Comparison of ENCODE assay signal across 8 cellular contexts in the genomic region with DNA sequence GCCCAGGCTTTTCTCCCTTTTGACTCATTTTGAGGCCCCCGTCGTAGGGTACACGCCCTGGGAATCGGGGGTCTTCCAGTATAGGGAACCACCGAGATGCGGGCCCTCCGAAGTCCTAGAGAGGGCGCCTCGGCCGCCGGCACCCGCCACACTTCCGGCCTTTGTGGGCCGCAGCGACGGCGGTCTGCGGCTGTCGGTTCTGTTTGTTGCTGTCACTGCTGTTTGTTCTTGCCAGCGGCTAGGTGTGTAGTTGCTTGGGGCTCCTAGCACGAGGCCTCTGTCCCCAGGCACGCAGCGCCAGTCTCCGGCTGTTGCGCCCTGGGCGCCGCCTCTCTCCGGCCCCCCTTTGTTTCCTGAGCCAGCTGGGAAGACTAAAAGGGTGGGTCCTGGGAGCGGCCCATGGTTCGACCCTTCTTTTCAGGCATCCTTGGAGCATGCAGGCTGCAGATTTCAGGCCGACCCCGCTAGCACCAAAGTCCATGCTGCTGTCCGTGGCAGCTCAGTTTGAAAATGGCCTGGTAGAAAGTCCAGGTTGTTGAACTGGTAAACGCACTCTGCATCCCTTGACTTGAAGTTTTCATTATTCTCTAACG. TPM values are rescaled to one million over a fixed set of nuclear protein-coding genes. Genes with fewer than 3 reads are reported as not detected.
A peak's percentile ranks its signal among the peaks of the same experiment; 100 is the strongest.
DNase-seq lines count a peak whose midpoint lies in the region; ATAC-seq, FAIRE-seq and TF ChIP-seq lines count a peak whose summit lies in the region.

No MANE protein-coding gene starts in this region.

- peak overlapping the region; percentile 46 for H3K27ac ChIP-seq in A673 (ENCODE audit: low read depth, low read length, poor library complexity, severe bottlenecking)
- H3K27ac ChIP-seq in GM12878 (ENCODE audit: control insufficient read depth, insufficient read depth): no peak overlapping the region

- H3K9ac ChIP-seq in GM12878 (ENCODE audit: control insufficient read depth, insufficient read depth, low read length): peak overlapping the region; percentile 65; the same call in 1 of the 2 replicates

- TF ChIP-seq CTCF in A673 (conservative IDR thresholded peaks at IDR 0.05; ENCODE audit: low read depth, low read length) (0 out of 2 replicates have a peak, but pooled peaks have one; percentile 21), GM12878 (IDR thresholded peaks at IDR 0.05 in 2 of 3, conservative IDR thresholded peaks at IDR 0.05 in 1 of 3; ENCODE audit: control insufficient read depth in 2 of 3, extremely low read depth in 1 of 3, insufficient read depth in 1 of 3, low read depth in 3 of 3, low read length in 3 of 3) (peak; percentile 14 to 24 (median 15); a peak in 2 of 6 replicates)

- peak overlapping the region; percentile 90 for H2AFZ ChIP-seq in GM12878 (ENCODE audit: control insufficient read depth, low read depth, low read length)

- FAIRE-seq in GM12878 (lab: Jason Lieb, UNC): no peak

- peak; percentile 44 for DNase-seq in A673 (ENCODE audit: low spot score)
- DNase-seq in T-helper 22 cell (ENCODE audit: low read depth): peak; percentile 38
- no peak for DNase-seq in GM12878 (ENCODE audit: low read depth, low spot score)
- DNase-seq in iris pigment epithelial cell (ENCODE audit: low read depth): peak; percentile 32
- DNase-seq in stimulated activated CD4-positive, alpha-beta T cell treated with anti-CD3 and anti-CD28 coated beads, Interleukin-2, amount 100 ng/mL, for 24 hours: peak; percentile 65 to 66
- DNase-seq in NCI-H1694 treated with DMSO at 0.1 percent for 48 hours (lab: John Stamatoyannopoulos, UW): no peak
- DNase-seq in NCI-H187 treated with DMSO at 0.1 percent for 48 hours (lab: John Stamatoyannopoulos, UW): no peak

- no peaks in the 10 kb centered on the region for H3K27me3 ChIP-seq in A673 (replicated peaks; ENCODE audit: insufficient read depth, low read depth, low read length, poor library complexity)
- H3K27me3 ChIP-seq in GM12878 (replicated peaks in 1 of 2; ENCODE audit: control insufficient read depth in 2 of 2, insufficient read depth in 2 of 2, low read length in 1 of 2): no peaks in the 10 kb centered on the region; a peak in 1 of 4 replicates

- RAD21 ChIA-PET in GM12878 (lab: Charles Lee; ENCODE audit: unreplicated experiment): interaction anchor here (1.1 to 1.5 kb wide), 3 partner anchors 17 to 83 kb away, joined by 3 to 7 read pairs (median 3); partner anchors contain the start of genes TRIM4 and ZKSCAN1

- peak; percentile 85 for TF ChIP-seq POLR2A in GM12878 (IDR thresholded peaks at IDR 0.05; ENCODE audit: low read depth, low read length)

- intact Hi-C loops in A673 (cut with micrococcal nuclease; ENCODE audit: unreplicated experiment): loop anchor here (5.0 kb wide), 1 partner anchor 85 kb away; the partner anchor contains the start of gene ZNF3
- intact Hi-C loops in GM12878 (cut with micrococcal nuclease; ENCODE audit: unreplicated experiment): loop anchor here (1.0 to 2.0 kb wide), 2 partner anchors 51 to 84 kb away; partner anchors contain the start of genes ZNF3 and ZSCAN21

- SMC1A ChIA-PET in GM12878 (lab: Charles Lee; ENCODE audit: uncharacterized antibody, unreplicated experiment): interaction anchor here (1.3 to 2.4 kb wide), 4 partner anchors 18 to 128 kb away, joined by 3 to 15 read pairs (median 6); partner anchors contain the start of genes ZKSCAN1, ZNF3 and ZSCAN21

- peak; percentile 64 for ATAC-seq in GM19372 (IDR thresholded peaks at IDR 0.05; ENCODE audit: low read depth, unreplicated experiment)
- peak; percentile 91 for ATAC-seq in GM12878

- H3K4me1 ChIP-seq in A673 (ENCODE audit: insufficient read depth, low read length, poor library complexity, severe bottlenecking) (peaks cover 5% of the 10 kb centered on the region), GM12878 (ENCODE audit: control insufficient read depth, insufficient read depth, low read length) (peaks cover 12% of the 10 kb centered on the region; the same call in 1 of the 2 replicates)

- WGBS in GM12878 (ENCODE audit: insufficient coverage, insufficient replicate concordance, low lambda C conversion rate, missing lambda C conversion rate): 12% methylated on average over 29 of the region's 35 CpGs

- no peaks in the 10 kb centered on the region for H4K20me1 ChIP-seq in GM12878 (ENCODE audit: control insufficient read depth, insufficient read depth)

- POLR2A ChIA-PET in A673 (lab: Charles Lee; ENCODE audit: low non-redundant PET) (no interaction called here), GM12878 (lab: Charles Lee) (interaction anchor here (0.7 to 1.3 kb wide), 4 partner anchors 78 to 674 kb away, joined by 3 to 4 read pairs (median 3); no protein-coding TSS in a partner anchor)

- H3K4me3 ChIP-seq in A673 (ENCODE audit: low read depth, low read length, poor library complexity, severe bottlenecking) (peak overlapping the region; percentile 50), GM12878 (peak overlapping the region; percentile 51; the same call in 1 of the 2 replicates)

- peak overlapping the region; percentile 49 for H3K4me2 ChIP-seq in GM12878 (ENCODE audit: control insufficient read depth, insufficient read depth)

- TF ChIP-seq EP300 in GM12878 (IDR thresholded peaks at IDR 0.05; ENCODE audit: borderline replicate concordance in 1 of 2, control insufficient read depth in 1 of 2, low read depth in 2 of 2, low read length in 2 of 2): no peak

- no peaks in the 10 kb centered on the region for H3K9me3 ChIP-seq in A673 (ENCODE audit: low read depth, low read length, poor library complexity, severe bottlenecking)
- no peaks in the 10 kb centered on the region for H3K9me3 ChIP-seq in GM12878 (replicated peaks; ENCODE audit: control insufficient read depth, insufficient read depth, low read length)

- in situ Hi-C loops in GM12878 (cut with MboI): no loop called here

- CTCF ChIA-PET in A673 (lab: Charles Lee) (no interaction called here), GM12878 (lab: Yijun Ruan, JAX) (interaction anchor here (0.6 to 13.0 kb wide), 12 partner anchors 9 to 471 kb away, joined by 3 to 178 read pairs (median 4); partner anchors contain the start of genes TRIM4 and ZKSCAN1)

- no TSS peak for BruUV-seq in A673 (replicated peaks; lab: Mats Ljungman, UMichigan)
- BruUV-seq in GM12878 (replicated peaks; lab: Mats Ljungman, UMichigan): TSS peak; percentile 90

- H3K36me3 ChIP-seq in A673 (ENCODE audit: insufficient read depth, low read length, poor library complexity, severe bottlenecking): no peaks in the 10 kb centered on the region
- no peaks in the 10 kb centered on the region for H3K36me3 ChIP-seq in GM12878 (ENCODE audit: control insufficient read depth in 2 of 2, insufficient read depth in 2 of 2, low read length in 1 of 2)

- no peak for TF ChIP-seq RAD21 in GM12878 (IDR thresholded peaks at IDR 0.05; ENCODE audit: insufficient read depth, low read depth, low read length)

- H3K79me2 ChIP-seq in GM12878 (ENCODE audit: control insufficient read depth, insufficient read depth, low read length): no peaks in the 10 kb centered on the region

RNA-seq across cellular contexts. Expression of gene ZKSCAN1, which starts 17.8 kb away (rescaled TPM):
- total RNA-seq in A673 (2021) (66.5 and 69.5 TPM in 2 replicates), GM12878 (2014; rRNA removed) (12.5 and 12.7 TPM in 2 replicates), GM12878 (2014; rRNA removed; fragmentation: Illumina TruSeq; extraction: Trizol) (20.9 and 21.2 TPM in 2 replicates), GM12878 (2021) (34.4 and 35.8 TPM in 2 replicates)
- 72.1 and 77.3 TPM in 2 replicates for total RNA-seq in GM12878 (2013; cell fraction: nucleolus; rRNA removed)
- 12.7 TPM for polyA plus RNA-seq in GM12878 (2011; ENCODE audit: low read depth)
- polyA plus RNA-seq in GM12878 (2011; rRNA removed) (26.0 and 29.7 TPM in 2 replicates), GM12878 (2014; fragmentation: Illumina TruSeq; extraction: Trizol) (17.8 and 19.3 TPM in 2 replicates), GM12878 (2014; fragmentation: Nextera tagmentation; extraction: Ambion mirVana) (1 to 10 TPM; 3.2 to 4.6 TPM), GM12878 (2014; rRNA removed) (12.8 and 13.9 TPM in 2 replicates), GM12878 (2016; fragmentation: Nextera tagmentation; extraction: Ambion mirVana) (10 to 100 TPM; 18.3 to 19.3 TPM)
- 16.6 and 16.7 TPM in 2 replicates for polyA plus RNA-seq in GM12878 (2011; cell fraction: cytosol; rRNA removed)
- 14.7 and 15.5 TPM in 2 replicates for polyA plus RNA-seq in GM12878 (2011; cell fraction: nucleus; rRNA removed)
- polyA plus RNA-seq in GM12878 (2012): 17.6 TPM in 2 replicates
- polyA minus RNA-seq in GM12878 (2011; rRNA and poly(A)+ RNA removed): 57.9 and 77.9 TPM in 2 replicates
- polyA minus RNA-seq in GM12878 (2011; cell fraction: cytosol; rRNA and poly(A)+ RNA removed): 11.0 and 16.0 TPM in 2 replicates
- 10.2 and 14.8 TPM in 2 replicates for polyA minus RNA-seq in GM12878 (2011; cell fraction: nucleus; rRNA and poly(A)+ RNA removed)

RNA-seq across cellular contexts. Expression of gene AZGP1, which starts 21.8 kb away (rescaled TPM):
- not detected in 2 replicates for total RNA-seq in A673 (2021)
- not detected in 2 replicates for total RNA-seq in GM12878 (2013; cell fraction: nucleolus; rRNA removed)
- total RNA-seq in GM12878 (2014; rRNA removed): 0.28 and 0.54 TPM in 2 replicates
- 0.18 and 0.46 TPM in 2 replicates for total RNA-seq in GM12878 (2014; rRNA removed; fragmentation: Illumina TruSeq; extraction: Trizol)
- 0.64 and 1.1 TPM in 2 replicates for total RNA-seq in GM12878 (2021)
- 0.47 TPM for polyA plus RNA-seq in GM12878 (2011; ENCODE audit: low read depth)
- not detected in 2 replicates for polyA plus RNA-seq in GM12878 (2011; rRNA removed)
- 0.08 and 0.13 TPM in 2 replicates for polyA plus RNA-seq in GM12878 (2011; cell fraction: cytosol; rRNA removed)
- not detected in 2 replicates for polyA plus RNA-seq in GM12878 (2011; cell fraction: nucleus; rRNA removed)
- not detected in 2 replicates for polyA plus RNA-seq in GM12878 (2012)
- polyA plus RNA-seq in GM12878 (2014; fragmentation: Illumina TruSeq; extraction: Trizol): 0.29 and 0.40 TPM in 2 replicates
- not detected for polyA plus RNA-seq in GM12878 (2014; fragmentation: Nextera tagmentation; extraction: Ambion mirVana)
- 0.25 and 0.44 TPM in 2 replicates for polyA plus RNA-seq in GM12878 (2014; rRNA removed)
- not detected for polyA plus RNA-seq in GM12878 (2016; fragmentation: Nextera tagmentation; extraction: Ambion mirVana)
- not detected in 2 replicates for polyA minus RNA-seq in GM12878 (2011; rRNA and poly(A)+ RNA removed)
- not detected in 2 replicates for polyA minus RNA-seq in GM12878 (2011; cell fraction: cytosol; rRNA and poly(A)+ RNA removed)
- polyA minus RNA-seq in GM12878 (2011; cell fraction: nucleus; rRNA and poly(A)+ RNA removed): not detected in 2 replicates

RNA-seq across cellular contexts. Expression of gene ZSCAN21, which starts 51.9 kb away (rescaled TPM):
- total RNA-seq in A673 (2021) (17.2 and 21.7 TPM in 2 replicates), GM12878 (2014; rRNA removed) (5.8 and 5.9 TPM in 2 replicates), GM12878 (2014; rRNA removed; fragmentation: Illumina TruSeq; extraction: Trizol) (7.3 and 7.8 TPM in 2 replicates), GM12878 (2021) (5.8 and 8.0 TPM in 2 replicates)
- total RNA-seq in GM12878 (2013; cell fraction: nucleolus; rRNA removed): 9.1 and 10.3 TPM in 2 replicates
- 4.2 TPM for polyA plus RNA-seq in GM12878 (2011; ENCODE audit: low read depth)
- polyA plus RNA-seq in GM12878 (2011; rRNA removed) (8.7 and 9.4 TPM in 2 replicates), GM12878 (2014; fragmentation: Illumina TruSeq; extraction: Trizol) (6.7 and 6.9 TPM in 2 replicates), GM12878 (2014; fragmentation: Nextera tagmentation; extraction: Ambion mirVana) (1 to 10 TPM; 1.9 to 3.1 TPM), GM12878 (2014; rRNA removed) (5.2 and 5.8 TPM in 2 replicates), GM12878 (2016; fragmentation: Nextera tagmentation; extraction: Ambion mirVana) (1 to 10 TPM; 7.4 to 9.6 TPM)
- polyA plus RNA-seq in GM12878 (2011; cell fraction: cytosol; rRNA removed): 7.3 and 7.6 TPM in 2 replicates
- polyA plus RNA-seq in GM12878 (2011; cell fraction: nucleus; rRNA removed): 5.1 and 6.7 TPM in 2 replicates
- polyA plus RNA-seq in GM12878 (2012): 5.9 and 6.9 TPM in 2 replicates
- polyA minus RNA-seq in GM12878 (2011; rRNA and poly(A)+ RNA removed): 7.4 and 8.7 TPM in 2 replicates
- polyA minus RNA-seq in GM12878 (2011; cell fraction: cytosol; rRNA and poly(A)+ RNA removed): 2.7 and 2.9 TPM in 2 replicates
- 1.6 and 4.1 TPM in 2 replicates for polyA minus RNA-seq in GM12878 (2011; cell fraction: nucleus; rRNA and poly(A)+ RNA removed)

Comparison
In these comparisons a context has a peak if more than half of its experiments do, and no peak if none do; other contexts are left out.
1. DNase-seq: peak in A673 (single experiment), T-helper 22 cell (single experiment), iris pigment epithelial cell (single experiment) and stimulated activated CD4-positive, alpha-beta T cell treated with anti-CD3 and anti-CD28 coated beads, Interleukin-2, amount 100 ng/mL, for 24 hours (2 of 2); none in GM12878 (single experiment), NCI-H1694 treated with DMSO at 0.1 percent for 48 hours (single experiment) and NCI-H187 treated with DMSO at 0.1 percent for 48 hours (single experiment).